ENCODE assay signal across 8 cellular contexts in the genomic region with DNA sequence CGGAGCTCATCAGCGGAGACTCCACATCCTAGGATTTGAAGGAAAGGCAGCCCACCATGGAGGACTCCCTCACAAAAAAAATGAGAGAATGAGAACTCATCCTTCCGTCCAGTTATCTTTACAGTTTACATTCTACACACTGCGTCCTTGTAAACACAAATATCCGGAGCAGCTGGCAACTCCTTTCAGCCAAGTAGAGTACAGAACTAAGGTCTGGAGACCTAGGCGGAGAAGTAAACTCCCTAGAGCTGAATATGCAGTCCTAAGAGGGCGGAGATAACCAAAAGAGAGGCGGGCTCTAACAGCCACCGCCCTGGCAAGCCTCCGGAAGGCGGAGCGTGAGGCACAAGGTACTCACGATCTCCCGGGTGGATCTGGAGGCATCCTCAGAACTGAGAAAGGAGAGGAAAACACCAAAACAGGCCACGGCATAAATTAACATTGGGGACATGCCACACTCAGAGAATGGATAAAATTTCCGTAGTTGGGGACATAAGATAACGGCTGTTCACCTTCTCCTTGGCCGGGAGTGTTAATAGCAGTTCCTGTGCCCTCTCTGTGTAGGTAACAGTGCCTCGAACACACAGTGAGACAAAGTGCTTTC. TPM values are rescaled to one million over a fixed set of nuclear protein-coding genes. Genes with fewer than 3 reads are reported as not detected.
DNase-seq lines count a peak whose midpoint lies in the region; ATAC-seq and TF ChIP-seq lines count a peak whose summit lies in the region.

No MANE protein-coding gene starts in this region.

- peaks cover 44% of the 10 kb centered on the region for H3K4me1 ChIP-seq in stomach smooth muscle (ENCODE audit: control insufficient read depth, insufficient read depth, low read length)

- peak overlapping the region; percentile 77 to 94 for H3K9ac ChIP-seq in stomach smooth muscle (ENCODE audit: low read length in 2 of 2)

- H3K36me3 Mint-ChIP-seq in neural crest cell (ENCODE audit: low read depth): no peaks in the 10 kb centered on the region

- no peak for ATAC-seq in HG02981 (IDR thresholded peaks at IDR 0.05; ENCODE audit: unreplicated experiment)

- no peaks in the 10 kb centered on the region for H3K9me3 ChIP-seq in stomach smooth muscle (ENCODE audit: control insufficient read depth in 2 of 2, low read length in 2 of 2)

- peaks cover 0 to under 1% of the 10 kb centered on the region in 2 donors for H3K36me3 ChIP-seq in stomach smooth muscle (ENCODE audit: control insufficient read depth in 2 of 2, insufficient read depth in 2 of 2, low read length in 2 of 2)

- H3K4me1 Mint-ChIP-seq in neural crest cell: peaks cover 37% of the 10 kb centered on the region

- no peaks in the 10 kb centered on the region for H3K27me3 ChIP-seq in stomach smooth muscle (ENCODE audit: control insufficient read depth in 1 of 2, insufficient read depth in 2 of 2, low read length in 2 of 2)

- peak overlapping the region; percentile 75 to 88 for H3K4me3 ChIP-seq in stomach smooth muscle (ENCODE audit: low read length in 2 of 2)

- no peak for TF ChIP-seq CTCF in neural crest cell (conservative IDR thresholded peaks at IDR 0.05)

- H3K27ac Mint-ChIP-seq in neural crest cell (ENCODE audit: unreplicated experiment): peak overlapping the region; percentile 96

- H3K27me3 Mint-ChIP-seq in neural crest cell (ENCODE audit: low read depth): peaks cover 6% of the 10 kb centered on the region

- DNase-seq in DMS 273 (lab: John Stamatoyannopoulos, UW; ENCODE audit: unreplicated experiment) (peak; percentile 88), LHCN-M2 (ENCODE audit: low read depth) (peak; percentile 68), SHP77 (lab: John Stamatoyannopoulos, UW) (peak; percentile 50 to 53), fibroblast of the conjunctiva (ENCODE audit: low read depth) (peak; percentile 73), neural crest cell (ENCODE audit: low read depth, low spot score) (peak; percentile 49)
- peak; percentile 92 for DNase-seq in activated effector memory CD4-positive, alpha-beta T cell treated with anti-CD3 and anti-CD28 coated beads, Interleukin-2, amount 50 U/mL, for 16 hours

- peak overlapping the region; percentile 96 for H3K4me3 Mint-ChIP-seq in neural crest cell

- no peaks in the 10 kb centered on the region for H3K9me3 Mint-ChIP-seq in neural crest cell

- peak overlapping the region; percentile 99 for H3K27ac ChIP-seq in stomach smooth muscle (ENCODE audit: low read length)

RNA-seq across cellular contexts. Expression of gene SIN3A, which starts 1.0 kb away (rescaled TPM):
- total RNA-seq in LHCN-M2 (2014; rRNA removed) (21.5 and 26.9 TPM in 2 replicates), neural crest cell (92.2 and 97.4 TPM in 2 replicates)
- polyA plus RNA-seq in LHCN-M2 (2012): 10.3 TPM
